Comparison of ENCODE assay signal across 9 cellular contexts in genomic region chr2:75559633-75560021, GRCh38. TPM values are rescaled to one million over a fixed set of nuclear protein-coding genes. Genes with fewer than 3 reads are reported as not detected.
A peak's percentile ranks its signal among the peaks of the same experiment; 100 is the strongest.
DNase-seq lines count a peak whose midpoint lies in the region; ATAC-seq and TF ChIP-seq lines count a peak whose summit lies in the region.
"Had no signal": no experiment of that assay in that cellular context is flagged by ENCODE, and none has a peak within 500 bp of the region (broad histone marks: within the 10 kb centered on the region; RNA-seq: fewer than 3 reads in every experiment).

No MANE protein-coding gene starts in this region.

- no peaks in the 10 kb centered on the region for H3K27me3 ChIP-seq in thyroid gland

- intact Hi-C loops in thyroid gland (cut with DNase I) = no loop called here

- TF ChIP-seq POLR2A in thyroid gland (IDR thresholded peaks at IDR 0.05) = no peak

- in situ Hi-C loops in astrocyte of the spinal cord (cut with HindIII; ENCODE audit: low sequenced_read_pairs) = no loop called here

- no peaks in the 10 kb centered on the region for H3K9me3 ChIP-seq in thyroid gland

- H3K27ac ChIP-seq in thyroid gland = peak overlapping the region in 2 of 3 donors; percentile 73 to 76

- H3K27me3 Mint-ChIP-seq in activated T-cell treated with anti-CD3 and anti-CD28 coated beads, Interleukin-2, amount 50 U/mL, for 4 hours (ENCODE audit: low read depth) = peaks cover 50% of the 10 kb centered on the region

- H3K36me3 Mint-ChIP-seq in activated T-cell treated with anti-CD3 and anti-CD28 coated beads, Interleukin-2, amount 50 U/mL, for 4 hours (ENCODE audit: insufficient read depth) = no peaks in the 10 kb centered on the region

- peak overlapping the region; percentile 73 for H3K4me3 ChIP-seq in astrocyte of the spinal cord (ENCODE audit: low read depth, low read length)
- peak overlapping the region in 1 of 3 donors; percentile 51 for H3K4me3 ChIP-seq in thyroid gland (replicated peaks in 1 of 3)

- 28 to 32% methylated on average over 9 of the region's 9 CpGs for WGBS in thyroid gland, 2 donors

- DNase-seq in activated T-cell treated with anti-CD3 and anti-CD28 coated beads, Interleukin-2, amount 50 U/mL, for 4 hours = no peak
- DNase-seq in activated T-cell treated with anti-CD3 and anti-CD28 coated beads, Interleukin-2, amount 50 U/mL, for 1 hour = no peak
- peak; percentile 25 for DNase-seq in astrocyte of the spinal cord (ENCODE audit: low read depth, low spot score)
- DNase-seq in left lobe of liver (ENCODE audit: low spot score) = no peak
- no peak for DNase-seq in thyroid gland
- DNase-seq in GM10248 (ENCODE audit: extremely low spot score) = no peak
- no peak for DNase-seq in putamen (ENCODE audit: low spot score)
- DNase-seq: activated B cell treated with CpG ODN at 0.5 μM for 24 hours had no signal

- H3K4me1 ChIP-seq in thyroid gland = peaks cover 10 to 20% of the 10 kb centered on the region in 2 donors

- H3K36me3 ChIP-seq in thyroid gland = no peaks in the 10 kb centered on the region

- ATAC-seq in activated T-cell treated with anti-CD3 and anti-CD28 coated beads, Interleukin-2, amount 50 U/mL, for 4 hours = no peak
- ATAC-seq in left lobe of liver = peak; percentile 17
- ATAC-seq in activated CD4-positive, CD25-positive, alpha-beta regulatory T cell treated with anti-CD3 and anti-CD28 coated beads, Interleukin-2, amount 50 U/mL, for 24 hours = no peak

- CTCF ChIA-PET in GM10248 (lab: Yijun Ruan, JAX) = interaction anchor here (1.1 to 1.2 kb wide), 2 partner anchors 12 to 60 kb away, joined by 3 read pairs; no protein-coding TSS in a partner anchor

- no peak for TF ChIP-seq CTCF in astrocyte of the spinal cord (IDR thresholded peaks at IDR 0.05; ENCODE audit: low read depth, low read length)
- no peak for TF ChIP-seq CTCF in thyroid gland (IDR thresholded peaks at IDR 0.05)
- TF ChIP-seq CTCF in GM10248 (IDR thresholded peaks at IDR 0.05; ENCODE audit: control extremely low read depth, extremely low read depth, low read depth, missing control alignments) = no peak

- POLR2A ChIA-PET in GM10248 (lab: Yijun Ruan, JAX) = no interaction called here

- H3K4me3 Mint-ChIP-seq in activated T-cell treated with anti-CD3 and anti-CD28 coated beads, Interleukin-2, amount 50 U/mL, for 4 hours = peak overlapping the region; percentile 44

- H3K4me1 Mint-ChIP-seq in activated T-cell treated with anti-CD3 and anti-CD28 coated beads, Interleukin-2, amount 50 U/mL, for 4 hours (ENCODE audit: low read depth) = peaks cover 9% of the 10 kb centered on the region

- H3K9me3 Mint-ChIP-seq in activated T-cell treated with anti-CD3 and anti-CD28 coated beads, Interleukin-2, amount 50 U/mL, for 4 hours = no peaks in the 10 kb centered on the region
- H3K9me3 Mint-ChIP-seq: activated B cell treated with CpG ODN at 0.5 μM for 24 hours had no signal

RNA-seq across cellular contexts. Expression of gene EVA1A, which starts 1.1 kb away (rescaled TPM):
- total RNA-seq in activated T-cell treated with anti-CD3 and anti-CD28 coated beads, Interleukin-2, amount 50 U/mL, for 4 hours = under 1 TPM in 1 of 3 donors, not detected in 2; 0.13 TPM
- total RNA-seq in left lobe of liver = 84.3 TPM
- 10 to 100 TPM in 3 of 4 donors, 1 to 10 TPM in 1; 3.6 to 19.8 (median 12.3) TPM for total RNA-seq in thyroid gland
- total RNA-seq: activated B cell treated with CpG ODN at 0.5 μM for 24 hours had no signal

Comparison
In these comparisons a context has a peak if more than half of its experiments do, and no peak if none do; other contexts are left out.
1. RNA of gene EVA1A, which starts 1.1 kb away (total RNA-seq): 84.3 TPM in left lobe of liver (single experiment) and 3.6 to 19.8 TPM in thyroid gland; 0.13 TPM in activated T-cell treated with anti-CD3 and anti-CD28 coated beads, Interleukin-2, amount 50 U/mL, for 4 hours; every median in the first group is over 4 times any median in the second.